Comparison of ENCODE assay signal across 24 cellular contexts in genomic region chr15:26758079-26758478, GRCh38. TPM values are rescaled to one million over a fixed set of nuclear protein-coding genes. Genes with fewer than 3 reads are reported as not detected.
DNase-seq lines count a peak whose midpoint lies in the region; ATAC-seq, FAIRE-seq and TF ChIP-seq lines count a peak whose summit lies in the region.
"Had no signal": no experiment of that assay in that cellular context is flagged by ENCODE, and none has a peak within 500 bp of the region (broad histone marks: within the 10 kb centered on the region; RNA-seq: fewer than 3 reads in every experiment).

No MANE protein-coding gene starts in this region.

- H3K27me3 ChIP-seq in HepG2 (ENCODE audit: control insufficient read depth in 1 of 2, insufficient read depth in 2 of 2, low read length in 2 of 2) (no peaks in the 10 kb centered on the region), right lobe of liver (no peaks in the 10 kb centered on the region), endodermal cell (ENCODE audit: control insufficient read depth, insufficient read depth, low read length, poor library complexity, severe bottlenecking) (no peaks in the 10 kb centered on the region)
- H3K27me3 ChIP-seq: SJCRH30 had no signal

- H3K27ac Mint-ChIP-seq in endodermal cell = peak overlapping the region; percentile 89
- H3K27ac Mint-ChIP-seq: CD4-positive, alpha-beta memory T cell had no signal

- peaks cover 10% of the 10 kb centered on the region; the same call in 1 of the 2 replicates for H3K9me3 ChIP-seq in HepG2 (ENCODE audit: low read length)
- no peaks in the 10 kb centered on the region for H3K9me3 ChIP-seq in right lobe of liver
- no peaks in the 10 kb centered on the region for H3K9me3 ChIP-seq in endodermal cell (ENCODE audit: control insufficient read depth, low read length)
- H3K9me3 ChIP-seq: SJCRH30 had no signal

- TF ChIP-seq CTCF in HepG2 (CRISPR knock-in tag; IDR thresholded peaks at IDR 0.05) (no peak), right lobe of liver (IDR thresholded peaks at IDR 0.05) (no peak), endodermal cell (conservative IDR thresholded peaks at IDR 0.05) (no peak)

- under 1% methylated on average over 4 of the region's 4 CpGs for WGBS in HepG2 (ENCODE audit: low lambda C conversion rate)
- WGBS in right lobe of liver (ENCODE audit: insufficient coverage, low coverage, low lambda C conversion rate, missing lambda C conversion rate) = 29% methylated on average over 4 of the region's 4 CpGs
- 68 to 86% methylated on average over 1 to 4 of the region's 4 CpGs for WGBS in endodermal cell (ENCODE audit: insufficient coverage in 1 of 2, insufficient read length in 1 of 2), 2 experiments

- H3K36me3 ChIP-seq in HepG2 (replicated peaks in 1 of 2; ENCODE audit: control insufficient read depth in 1 of 2, insufficient read depth in 2 of 2, low read length in 2 of 2) (no peaks in the 10 kb centered on the region), right lobe of liver (no peaks in the 10 kb centered on the region), endodermal cell (ENCODE audit: control insufficient read depth, insufficient read depth, low read length) (peaks cover 20% of the 10 kb centered on the region)
- H3K36me3 ChIP-seq: SJCRH30 had no signal

- BruUV-seq in HepG2 (replicated peaks; lab: Mats Ljungman, UMichigan) = no TSS peak

- H3K9ac ChIP-seq in HepG2 (ENCODE audit: insufficient read depth, low read depth, low read length) (no peak overlapping the region), endodermal cell (ENCODE audit: extremely low read depth, low read length, poor library complexity, severe bottlenecking) (no peak overlapping the region)
- H3K9ac ChIP-seq: KMS-11 had no signal

- POLR2A ChIA-PET in HepG2 (lab: Yijun Ruan, JAX) = no interaction called here

- no peaks in the 10 kb centered on the region for H3K27me3 Mint-ChIP-seq in endodermal cell (ENCODE audit: insufficient read depth)
- H3K27me3 Mint-ChIP-seq: CD4-positive, alpha-beta memory T cell had no signal

- TF ChIP-seq RAD21 in HepG2 (CRISPR knock-in tag; IDR thresholded peaks at IDR 0.05) = no peak

- in situ Hi-C loops in HepG2 (cut with HindIII; ENCODE audit: extremely low pct_ligation_motif_present, low pct_unique_long_range_greater_than_20kb) = no loop called here

- TF ChIP-seq POLR2A in HepG2 (IDR thresholded peaks at IDR 0.05; ENCODE audit: insufficient read depth in 1 of 2, low read depth in 2 of 2, low read length in 2 of 2) (no peak), right lobe of liver (IDR thresholded peaks at IDR 0.05) (no peak)

- no peak overlapping the region for H3K4me2 ChIP-seq in HepG2 (ENCODE audit: low read depth, low read length)
- H3K4me2 ChIP-seq: KMS-11 had no signal

- H2AFZ ChIP-seq in HepG2 (ENCODE audit: low read length) = no peak overlapping the region

- H3K4me3 ChIP-seq in HepG2 (replicated peaks in 1 of 3; ENCODE audit: insufficient read depth in 1 of 3, low read depth in 2 of 3, low read length in 3 of 3) (no peak overlapping the region), right lobe of liver (no peak overlapping the region), endodermal cell (ENCODE audit: low read length) (no peak overlapping the region)
- H3K4me3 ChIP-seq: SJCRH30 had no signal

- no peak for FAIRE-seq in HepG2 (lab: Jason Lieb, UNC)
- FAIRE-seq: A204.1, H54, RCC 7860 had no signal

- H3K4me3 Mint-ChIP-seq in endodermal cell = peak overlapping the region; percentile 8
- H3K4me3 Mint-ChIP-seq: CD4-positive, alpha-beta memory T cell had no signal

- TF ChIP-seq EP300 in HepG2 (IDR thresholded peaks at IDR 0.05; ENCODE audit: low read depth in 2 of 2, low read length in 2 of 2) (no peak), HepG2 (CRISPR knock-in tag; IDR thresholded peaks at IDR 0.05; ENCODE audit: borderline replicate concordance) (no peak)

- ATAC-seq in HepG2 (no peak), right lobe of liver (no peak), GM18502 (IDR thresholded peaks at IDR 0.05; ENCODE audit: poor library complexity, unreplicated experiment) (no peak), GM19324 (IDR thresholded peaks at IDR 0.05; ENCODE audit: low FRiP score, unreplicated experiment) (no peak)

- no peaks in the 10 kb centered on the region for H4K20me1 ChIP-seq in HepG2 (ENCODE audit: insufficient read depth, low read length)

- CTCF ChIA-PET in HepG2 (lab: Yijun Ruan, JAX; ENCODE audit: low intra/inter-chr PET ratio, low total read pairs) = no interaction called here

- intact Hi-C loops in HepG2 (cut with micrococcal nuclease; ENCODE audit: unreplicated experiment) = no loop called here
- intact Hi-C loops in right lobe of liver (cut with DNase I) = no loop called here

- H3K27ac ChIP-seq in HepG2 (ENCODE audit: extremely low read length, insufficient read depth, low read length) (no peak overlapping the region), right lobe of liver (no peak overlapping the region), endodermal cell (ENCODE audit: low read depth, low read length) (no peak overlapping the region)
- H3K27ac ChIP-seq: KMS-11, SJCRH30 had no signal

- peaks cover 37% of the 10 kb centered on the region for H3K4me1 Mint-ChIP-seq in endodermal cell
- H3K4me1 Mint-ChIP-seq: CD4-positive, alpha-beta memory T cell had no signal

- peaks cover 13% of the 10 kb centered on the region for H3K36me3 Mint-ChIP-seq in endodermal cell (ENCODE audit: low read depth)
- H3K36me3 Mint-ChIP-seq: CD4-positive, alpha-beta memory T cell had no signal

- H3K4me1 ChIP-seq in HepG2 (ENCODE audit: insufficient read depth, low read length) (no peaks in the 10 kb centered on the region), right lobe of liver (no peaks in the 10 kb centered on the region), endodermal cell (ENCODE audit: control insufficient read depth, insufficient read depth, low read length) (no peaks in the 10 kb centered on the region)

- H3K9me3 Mint-ChIP-seq in endodermal cell = no peaks in the 10 kb centered on the region

- H3K79me2 ChIP-seq in HepG2 (ENCODE audit: insufficient read depth, low read length) = no peaks in the 10 kb centered on the region

- no peak for DNase-seq in HepG2 (ENCODE audit: low spot score)
- DNase-seq in right lobe of liver = no peak
- peak; percentile 38 for DNase-seq in NCI-H69 (lab: John Stamatoyannopoulos, UW)
- no peak for DNase-seq in endodermal cell
- DNase-seq in SIG-M5 treated with dmso at 0.1 percent for 504 hours (lab: John Stamatoyannopoulos, UW; ENCODE audit: unreplicated experiment) = no peak
- no peak for DNase-seq in hippocampal formation (lab: John Stamatoyannopoulos, UW)
- DNase-seq: C1 segment of cervical spinal cord; CD4-positive, alpha-beta memory T cell; COR-L47; DMS53; NCI-H1048; NCI-H1417 treated with DMSO at 0.1 percent for 48 hours; NCI-H2029; NCI-H446; NCI-H524 treated with DMSO at 0.1 percent for 48 hours; SJCRH30 had no signal

RNA-seq across cellular contexts. Expression of gene GABRB3, which starts 14.8 kb away (rescaled TPM):
- total RNA-seq in HepG2 (2016; rRNA removed; fragmentation: Illumina TruSeq; extraction: Trizol) (not detected in 2 replicates), right lobe of liver (1 to 10 TPM in 4 of 6 experiments, under 1 TPM in 2; 0.49 to 2.7 (median 1.4) TPM), endodermal cell (100 to 1,000 TPM in 1 of 2 donors, 10 to 100 TPM in 1; 81.8 to 122 TPM)
- not detected in 2 replicates for total RNA-seq in HepG2 (2016; cell fraction: cytosol; rRNA removed; fragmentation: Illumina TruSeq; extraction: Trizol; ENCODE audit: low read depth)
- not detected in 2 replicates for total RNA-seq in HepG2 (2016; cell fraction: insoluble cytoplasmic fraction; rRNA removed; fragmentation: Illumina TruSeq; extraction: Trizol)
- not detected in 2 replicates for total RNA-seq in HepG2 (2016; cell fraction: membrane; rRNA removed; fragmentation: Illumina TruSeq; extraction: Trizol)
- not detected in 2 replicates for total RNA-seq in HepG2 (2016; cell fraction: nucleus; rRNA removed; fragmentation: Illumina TruSeq; extraction: Trizol)
- polyA plus RNA-seq in HepG2 (2011; rRNA removed) = not detected in 2 replicates
- not detected in 2 replicates for polyA plus RNA-seq in HepG2 (2011; cell fraction: cytosol; rRNA removed)
- 0.05 TPM in 1 of 2 replicates, not detected in the other for polyA plus RNA-seq in HepG2 (2011; cell fraction: nucleus; rRNA removed)
- polyA plus RNA-seq in HepG2 (2012) = not detected in 2 replicates
- polyA plus RNA-seq in HepG2 (2016; cell fraction: cytosol; fragmentation: Illumina TruSeq; extraction: Trizol; ENCODE audit: low read depth) = not detected in 2 replicates
- not detected in 2 replicates for polyA plus RNA-seq in HepG2 (2016; cell fraction: insoluble cytoplasmic fraction; fragmentation: Illumina TruSeq; extraction: Trizol; ENCODE audit: low read depth)
- not detected in 2 replicates for polyA plus RNA-seq in HepG2 (2016; cell fraction: membrane; fragmentation: Illumina TruSeq; extraction: Trizol; ENCODE audit: low read depth)
- not detected in 2 replicates for polyA plus RNA-seq in HepG2 (2016; cell fraction: nucleus; fragmentation: Illumina TruSeq; extraction: Trizol; ENCODE audit: insufficient read depth, low read depth)
- polyA minus RNA-seq in HepG2 (2011; rRNA and poly(A)+ RNA removed; ENCODE audit: low replicate concordance) = not detected in 2 replicates
- not detected in 2 replicates for polyA minus RNA-seq in HepG2 (2011; cell fraction: cytosol; rRNA and poly(A)+ RNA removed)
- polyA minus RNA-seq in HepG2 (2011; cell fraction: nucleus; rRNA and poly(A)+ RNA removed) = not detected in 2 replicates
- polyA plus RNA-seq in endodermal cell (2013, experiment 1 of 2) = 30.2 TPM
- 30.3 TPM for polyA plus RNA-seq in endodermal cell (2013, experiment 2 of 2)
- total RNA-seq: HT-29; T-helper 2 cell treated with Interferon-gamma antibody and Interleukin-4, amounts not matched to agents 100 ng/mL and 5 ng/mL, for 36 hours had no signal
- polyA plus RNA-seq: CD4-positive, alpha-beta memory T cell had no signal

Comparison
In these comparisons a context has a peak if more than half of its experiments do, and no peak if none do; other contexts are left out.
1. RNA of gene GABRB3, which starts 14.8 kb away (total RNA-seq): 81.8 to 122 TPM in endodermal cell; 0.49 to 2.7 TPM in right lobe of liver and not detected in HepG2; every median in the first group is over 10 times any median in the second.